ENCODE assay signal across 10 cellular contexts in genomic region chr9:20242767-20243166, GRCh38.
DNase-seq lines count a peak whose midpoint lies in the region; ATAC-seq, FAIRE-seq and TF ChIP-seq lines count a peak whose summit lies in the region.
"Had no signal": no experiment of that assay in that cellular context is flagged by ENCODE, and none has a peak within 500 bp of the region (broad histone marks: within the 10 kb centered on the region; RNA-seq: fewer than 3 reads in every experiment).

No MANE protein-coding gene starts in this region.

- no peak for TF ChIP-seq POLR2A in esophagus squamous epithelium (IDR thresholded peaks at IDR 0.05)

- no peak overlapping the region for H3K27ac ChIP-seq in esophagus squamous epithelium
- H3K27ac ChIP-seq: VCaP had no signal

- peaks cover 0 to 2% (median 0%) of the 10 kb centered on the region in 3 donors for H3K4me1 ChIP-seq in esophagus squamous epithelium

- H3K4me3 Mint-ChIP-seq in activated naive CD4-positive, alpha-beta T cell treated with anti-CD3 and anti-CD28 coated beads, Interleukin-2, amount 10 ng/mL, durations not matched to agents 7 days and 5 days, result peak overlapping the region; percentile 5

- WGBS in esophagus squamous epithelium, 2 donors, result 51 to 72% methylated on average over 5 of the region's 5 CpGs

- FAIRE-seq in urothelium cell line (lab: Jason Lieb, UNC) (no peak), RCC 7860 (lab: Jason Lieb, UNC) (no peak)
- FAIRE-seq: islet of Langerhans had no signal

- peak; percentile 85 for ATAC-seq in GM19397 (IDR thresholded peaks at IDR 0.05; ENCODE audit: unreplicated experiment)
- peak; percentile 94 for ATAC-seq in HG03378 (IDR thresholded peaks at IDR 0.05; ENCODE audit: unreplicated experiment)

- no peak for TF ChIP-seq CTCF in esophagus squamous epithelium (IDR thresholded peaks at IDR 0.05)

- H3K27me3 ChIP-seq in esophagus squamous epithelium, result no peaks in the 10 kb centered on the region

- H3K4me3 ChIP-seq in esophagus squamous epithelium, result no peak overlapping the region

- peaks cover 83% of the 10 kb centered on the region for H3K4me1 Mint-ChIP-seq in activated naive CD4-positive, alpha-beta T cell treated with anti-CD3 and anti-CD28 coated beads, Interleukin-2, amount 10 ng/mL, durations not matched to agents 7 days and 5 days

- peak overlapping the region; percentile 83 for H3K27ac Mint-ChIP-seq in activated naive CD4-positive, alpha-beta T cell treated with anti-CD3 and anti-CD28 coated beads, Interleukin-2, amount 10 ng/mL, durations not matched to agents 7 days and 5 days

- CTCF ChIA-PET in activated naive CD4-positive, alpha-beta T cell treated with anti-CD3 and anti-CD28 coated beads, Interleukin-2, amount 10 ng/mL, durations not matched to agents 7 days and 5 days (lab: Charles Lee), result interaction anchor here (1.1 to 2.1 kb wide), 4 partner anchors 13 to 296 kb away, joined by 4 to 7 read pairs (median 4); no protein-coding TSS in a partner anchor

- no peaks in the 10 kb centered on the region for H3K27me3 Mint-ChIP-seq in activated naive CD4-positive, alpha-beta T cell treated with anti-CD3 and anti-CD28 coated beads, Interleukin-2, amount 10 ng/mL, durations not matched to agents 7 days and 5 days

- H3K36me3 ChIP-seq in esophagus squamous epithelium, result no peaks in the 10 kb centered on the region

- no peaks in the 10 kb centered on the region for H3K9me3 ChIP-seq in esophagus squamous epithelium

- H3K36me3 Mint-ChIP-seq in activated naive CD4-positive, alpha-beta T cell treated with anti-CD3 and anti-CD28 coated beads, Interleukin-2, amount 10 ng/mL, durations not matched to agents 7 days and 5 days, result peaks cover 51% of the 10 kb centered on the region

- DNase-seq in CD1c-positive myeloid dendritic cell (ENCODE audit: extremely low spot score), result peak; percentile 16
- peak; percentile 72 for DNase-seq in activated naive CD4-positive, alpha-beta T cell treated with anti-CD3 and anti-CD28 coated beads, Interleukin-2, amount 10 ng/mL, durations not matched to agents 7 days and 5 days
- DNase-seq in urothelium cell line (ENCODE audit: low spot score), result no peak
- DNase-seq in RCC 7860 (ENCODE audit: low spot score), result no peak
- DNase-seq in esophagus squamous epithelium (lab: John Stamatoyannopoulos, UW), result no peak
- DNase-seq in inferior parietal cortex (ENCODE audit: extremely low spot score), result no peak

- peaks cover 33% of the 10 kb centered on the region for H3K9me3 Mint-ChIP-seq in activated naive CD4-positive, alpha-beta T cell treated with anti-CD3 and anti-CD28 coated beads, Interleukin-2, amount 10 ng/mL, durations not matched to agents 7 days and 5 days

- intact Hi-C loops in esophagus squamous epithelium (cut with DNase I), result no loop called here

Comparison
In these comparisons a context has a peak if more than half of its experiments do, and no peak if none do; other contexts are left out.
1. DNase-seq: peak in CD1c-positive myeloid dendritic cell (single experiment) and activated naive CD4-positive, alpha-beta T cell treated with anti-CD3 and anti-CD28 coated beads, Interleukin-2, amount 10 ng/mL, durations not matched to agents 7 days and 5 days (single experiment); none in urothelium cell line (single experiment), RCC 7860 (single experiment), esophagus squamous epithelium (single experiment) and inferior parietal cortex (single experiment).